ENCODE assay signal across 1 cellular context in genomic region chr10:119872860-119873671, GRCh38.
A peak's percentile ranks its signal among the peaks of the same experiment; 100 is the strongest.
TF ChIP-seq lines count a peak whose summit lies in the region.

No MANE protein-coding gene starts in this region.

TF ChIP-seq in HepG2, 621 proteins besides CTCF, POLR2A, EP300 and RAD21 (continued from another document and continues in another):
- TF ChIP-seq AGO2 (optimal IDR thresholded peaks at IDR 0.05; ENCODE audit: low read depth, low read length) (no peak), ZNF598 (CRISPR knock-in tag; IDR thresholded peaks at IDR 0.05; ENCODE audit: borderline replicate concordance) (peak; percentile 76; the same call in 1 of the 2 replicates), ZMAT3 (CRISPR knock-in tag; conservative IDR thresholded peaks at IDR 0.05) (no peak), MEIS1 (CRISPR knock-in tag; IDR thresholded peaks at IDR 0.05; ENCODE audit: borderline replicate concordance) (no peak; the same call in 1 of the 2 replicates), LRRFIP1 (CRISPR knock-in tag; conservative IDR thresholded peaks at IDR 0.05) (no peak), ZFP36L1 (CRISPR knock-in tag; IDR thresholded peaks at IDR 0.05) (no peak), REL (CRISPR knock-in tag; conservative IDR thresholded peaks at IDR 0.05) (no peak; the same call in 1 of the 2 replicates), CEBPZ (IDR thresholded peaks at IDR 0.05; ENCODE audit: low read length) (no peak), ZNF510 (CRISPR knock-in tag; IDR thresholded peaks at IDR 0.05; ENCODE audit: low read depth) (no peak), SIX1 (CRISPR knock-in tag; IDR thresholded peaks at IDR 0.05; ENCODE audit: borderline replicate concordance) (no peak), ZBTB34 (CRISPR knock-in tag; IDR thresholded peaks at IDR 0.05) (no peak), ZBTB7B (CRISPR knock-in tag; IDR thresholded peaks at IDR 0.05) (no peak), TGIF2 (CRISPR knock-in tag; IDR thresholded peaks at IDR 0.05) (no peak), ZNF878 (CRISPR knock-in tag; IDR thresholded peaks at IDR 0.05) (peak; percentile 68; the same call in 1 of the 2 replicates), KLF11 (CRISPR knock-in tag; IDR thresholded peaks at IDR 0.05) (no peak), NFE2L1 (CRISPR knock-in tag; IDR thresholded peaks at IDR 0.05; ENCODE audit: borderline replicate concordance) (no peak), ZNF619 (CRISPR knock-in tag; IDR thresholded peaks at IDR 0.05) (peak; percentile 58; the same call in 1 of the 2 replicates), MIER2 (CRISPR knock-in tag; IDR thresholded peaks at IDR 0.05) (no peak), PHF21A (CRISPR knock-in tag; IDR thresholded peaks at IDR 0.05) (no peak), ZNF407 (CRISPR knock-in tag; IDR thresholded peaks at IDR 0.05; ENCODE audit: not compliant biosample characterization) (no peak), ZNF367 (CRISPR knock-in tag; IDR thresholded peaks at IDR 0.05; ENCODE audit: borderline replicate concordance) (no peak), FOXA3 (CRISPR knock-in tag; IDR thresholded peaks at IDR 0.05) (no peak; the same call in 1 of the 2 replicates), HMGXB4 (CRISPR knock-in tag; IDR thresholded peaks at IDR 0.05; ENCODE audit: borderline replicate concordance in 1 of 2, low read depth in 1 of 2) (peak; percentile 66 to 78; a peak in 2 of 4 replicates), ETV6 (CRISPR knock-in tag; conservative IDR thresholded peaks at IDR 0.05) (no peak), ZNF446 (CRISPR knock-in tag; IDR thresholded peaks at IDR 0.05) (no peak; the same call in 1 of the 2 replicates), SMAD9 (CRISPR knock-in tag; IDR thresholded peaks at IDR 0.05) (0 out of 2 replicates have a peak, but pooled peaks have one; percentile 26), KDM2A (CRISPR knock-in tag; IDR thresholded peaks at IDR 0.05; ENCODE audit: borderline replicate concordance, low read depth) (peak; percentile 78), ZNF646 (CRISPR knock-in tag; IDR thresholded peaks at IDR 0.05) (no peak), CBX2 (IDR thresholded peaks at IDR 0.05; ENCODE audit: low read depth, low read length) (no peak), CBX2 (CRISPR knock-in tag; IDR thresholded peaks at IDR 0.05; ENCODE audit: low read depth) (no peak), ZNF44 (CRISPR knock-in tag; IDR thresholded peaks at IDR 0.05) (no peak), ZKSCAN1 (IDR thresholded peaks at IDR 0.05; ENCODE audit: low read length) (no peak), TBL1XR1 (IDR thresholded peaks at IDR 0.05; ENCODE audit: borderline replicate concordance, low read length, partially characterized antibody) (no peak), SNRNP70 (IDR thresholded peaks at IDR 0.05; ENCODE audit: low read depth, low read length) (no peak), ZEB1 (IDR thresholded peaks at IDR 0.05; ENCODE audit: insufficient replicate concordance, low read depth) (no peak), GFI1 (CRISPR knock-in tag; IDR thresholded peaks at IDR 0.05; ENCODE audit: borderline replicate concordance) (no peak), ZNF670 (CRISPR knock-in tag; IDR thresholded peaks at IDR 0.05; ENCODE audit: borderline replicate concordance) (no peak)
